ENCODE assay signal across 27 cellular contexts in the genomic region with DNA sequence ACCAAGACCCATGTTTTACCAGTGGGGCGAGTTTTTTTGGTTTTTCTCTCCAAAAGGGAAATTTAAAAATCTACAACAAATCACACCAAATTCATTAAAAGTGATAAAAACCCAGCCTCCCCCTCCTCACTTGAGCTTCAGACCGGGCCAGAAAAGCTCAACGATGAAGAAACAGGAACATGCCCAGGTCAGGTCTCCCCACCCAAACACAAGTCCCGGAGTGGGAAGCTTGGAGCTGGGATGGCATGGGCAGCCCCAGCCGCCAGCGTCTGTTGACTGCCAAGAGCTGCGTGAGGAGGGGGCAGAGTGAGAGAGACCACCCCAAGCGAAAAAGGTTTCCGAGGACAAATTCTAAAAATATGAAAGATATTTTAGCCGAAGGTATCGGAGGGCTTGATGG. TPM values are rescaled to one million over a fixed set of nuclear protein-coding genes. Genes with fewer than 3 reads are reported as not detected.
"Had no signal": no experiment of that assay in that cellular context is flagged by ENCODE, and none has a peak within 500 bp of the region (broad histone marks: within the 10 kb centered on the region; RNA-seq: fewer than 3 reads in every experiment).

No MANE protein-coding gene starts in this region.

- H3K27me3 ChIP-seq: brain microvascular endothelial cell, cardiac muscle cell, Peyer's patch, SJSA1 had no signal

- H3K27me3 Mint-ChIP-seq: activated CD8-positive, alpha-beta T cell treated with anti-CD3 and anti-CD28 coated beads for 36 hours; activated naive CD8-positive, alpha-beta T cell treated with anti-CD3 and anti-CD28 coated beads, Interleukin-2, amount 50 U/mL, for 24 hours had no signal

- H3K4me3 Mint-ChIP-seq: activated CD8-positive, alpha-beta T cell treated with anti-CD3 and anti-CD28 coated beads for 36 hours; activated naive CD8-positive, alpha-beta T cell treated with anti-CD3 and anti-CD28 coated beads, Interleukin-2, amount 50 U/mL, for 24 hours; activated T-helper 1 cell treated with anti-CD3 and anti-CD28 coated beads, Interleukin-12 subunit alpha, Interleukin-12 subunit beta, Interleukin-2, Interleukin-4 antibody, amounts not matched to agents 30 ng/mL and 10 ng/mL and 1 ng/mL, durations not matched to agents 14 hours and 24 hours and 36 hours had no signal

- FAIRE-seq: astrocyte had no signal

- H3K27ac Mint-ChIP-seq: activated CD8-positive, alpha-beta T cell treated with anti-CD3 and anti-CD28 coated beads for 36 hours; activated naive CD8-positive, alpha-beta T cell treated with anti-CD3 and anti-CD28 coated beads, Interleukin-2, amount 50 U/mL, for 24 hours; activated T-helper 1 cell treated with anti-CD3 and anti-CD28 coated beads, Interleukin-12 subunit alpha, Interleukin-12 subunit beta, Interleukin-2, Interleukin-4 antibody, amounts not matched to agents 30 ng/mL and 10 ng/mL and 1 ng/mL, durations not matched to agents 14 hours and 24 hours and 36 hours had no signal

- H3K27ac ChIP-seq: brain microvascular endothelial cell, cardiac muscle cell, Peyer's patch, SJSA1 had no signal

- H3K9me3 Mint-ChIP-seq: activated CD8-positive, alpha-beta T cell treated with anti-CD3 and anti-CD28 coated beads for 36 hours; activated naive CD4-positive, alpha-beta T cell treated with anti-CD3 and anti-CD28 coated beads, Interleukin-2, amount 50 U/mL, for 72 hours; activated naive CD8-positive, alpha-beta T cell treated with anti-CD3 and anti-CD28 coated beads, Interleukin-2, amount 50 U/mL, for 24 hours; activated T-helper 1 cell treated with anti-CD3 and anti-CD28 coated beads, Interleukin-12 subunit alpha, Interleukin-12 subunit beta, Interleukin-2, Interleukin-4 antibody, amounts not matched to agents 30 ng/mL and 10 ng/mL and 1 ng/mL, durations not matched to agents 14 hours and 24 hours and 36 hours had no signal

- H3K9me3 ChIP-seq: Peyer's patch, SJSA1 had no signal

- DNase-seq: activated CD4-positive, alpha-beta T cell treated with anti-CD3 and anti-CD28 coated beads for 4 hours; activated CD8-positive, alpha-beta memory T cell treated with anti-CD3 and anti-CD28 coated beads, Interleukin-2, amount 50 U/mL, for 4 hours; activated CD8-positive, alpha-beta T cell treated with anti-CD3 and anti-CD28 coated beads for 36 hours; activated effector memory CD4-positive, alpha-beta T cell treated with Interleukin-2 at 50 U/mL for 16 hours; activated naive CD4-positive, alpha-beta T cell; activated naive CD8-positive, alpha-beta T cell treated with anti-CD3 and anti-CD28 coated beads, Interleukin-2, amount 50 U/mL, for 24 hours; amygdala; brain microvascular endothelial cell; Karpas-422; MM.1S; NCI-H1105; NCI-H1436; NCI-H1694 treated with DMSO at 0.1 percent for 48 hours; NCI-H2029 treated with DMSO at 0.1 percent for 48 hours; NCI-H510A treated with DMSO at 0.1 percent for 48 hours; NCI-H69; Peyer's patch; SHP77; SW 1271 had no signal

- ATAC-seq: activated CD4-positive, CD25-positive, alpha-beta regulatory T cell treated with anti-CD3 and anti-CD28 coated beads, Interleukin-2, amount 50 U/mL, for 24 hours; activated CD8-positive, alpha-beta T cell treated with anti-CD3 and anti-CD28 coated beads for 36 hours; activated naive CD4-positive, alpha-beta T cell treated with anti-CD3 and anti-CD28 coated beads, Interleukin-2, amount 50 U/mL, for 72 hours; activated naive CD8-positive, alpha-beta T cell treated with anti-CD3 and anti-CD28 coated beads, Interleukin-2, amount 50 U/mL, for 24 hours; SK-N-SH treated with all-trans-retinoic acid at 6 μM for 48 hours had no signal

RNA-seq across cellular contexts. Expression of a gene that starts 3.7 kb away (rescaled TPM):
- total RNA-seq: activated CD8-positive, alpha-beta T cell treated with anti-CD3 and anti-CD28 coated beads for 36 hours; activated naive CD4-positive, alpha-beta T cell treated with anti-CD3 and anti-CD28 coated beads, Interleukin-2, amount 50 U/mL, for 72 hours; activated T-helper 1 cell treated with anti-CD3 and anti-CD28 coated beads, Interleukin-12 subunit alpha, Interleukin-12 subunit beta, Interleukin-2, Interleukin-4 antibody, amounts not matched to agents 30 ng/mL and 10 ng/mL and 1 ng/mL, durations not matched to agents 14 hours and 24 hours and 36 hours; astrocyte; cardiac muscle cell; Peyer's patch; SJSA1; T-helper 1 cell treated with Interleukin-12 subunit alpha and Interleukin-12 subunit beta and Interleukin-4 antibody, amounts not matched to agents 30 ng/mL and 1 ng/mL, for 36 hours had no signal
- polyA plus RNA-seq: cardiac muscle cell had no signal

RNA-seq across cellular contexts. Expression of a gene that starts 20.1 kb away (rescaled TPM):
- total RNA-seq: astrocyte, Peyer's patch, SJSA1 had no signal
